In the genomic region with DNA sequence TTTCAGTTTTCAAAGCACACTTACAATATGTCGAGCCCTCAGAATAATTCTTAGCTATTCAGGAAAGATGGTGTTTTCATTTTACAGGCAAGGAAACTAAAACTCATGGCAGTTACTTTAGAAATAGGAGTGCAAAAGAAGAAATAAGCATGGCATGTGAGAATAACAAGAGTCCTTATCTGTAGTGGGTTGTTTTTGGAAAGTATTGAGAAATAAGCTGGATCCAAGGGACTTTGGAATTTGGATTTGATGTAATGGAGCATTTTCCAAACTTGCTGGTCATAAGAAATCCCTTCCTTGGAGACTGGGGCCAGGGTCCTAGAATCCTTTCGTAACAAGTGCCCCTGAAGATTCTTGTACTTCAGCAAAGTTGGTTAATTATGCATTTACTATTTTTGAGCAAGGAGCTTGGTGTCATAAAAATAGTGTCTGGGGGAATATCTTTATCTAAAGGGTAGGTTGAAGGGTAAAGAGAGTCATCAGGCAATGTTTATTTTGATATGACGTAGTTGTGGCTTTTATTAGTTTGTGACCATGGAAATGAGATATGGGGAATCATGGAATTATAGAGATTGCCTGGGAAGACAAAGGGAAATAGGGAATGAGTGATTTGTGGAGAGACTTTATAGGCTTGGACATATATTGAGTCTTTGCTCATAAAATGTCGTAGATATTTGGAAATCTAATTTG, we compare ENCODE assay signal across 11 cellular contexts. TPM values are rescaled to one million over a fixed set of nuclear protein-coding genes. Genes with fewer than 3 reads are reported as not detected.
A peak's percentile ranks its signal among the peaks of the same experiment; 100 is the strongest.
DNase-seq lines count a peak whose midpoint lies in the region; ATAC-seq and TF ChIP-seq lines count a peak whose summit lies in the region.
"Had no signal": no experiment of that assay in that cellular context is flagged by ENCODE, and none has a peak within 500 bp of the region (broad histone marks: within the 10 kb centered on the region; RNA-seq: fewer than 3 reads in every experiment).

No MANE protein-coding gene starts in this region.

- H3K9me3 Mint-ChIP-seq in CD4-positive, CD25-positive, alpha-beta regulatory T cell: peaks cover 0 to 3% (median 0%) of the 10 kb centered on the region in 7 donors
- no peaks in the 10 kb centered on the region for H3K9me3 Mint-ChIP-seq in naive thymus-derived CD8-positive, alpha-beta T cell

- H3K36me3 Mint-ChIP-seq in CD4-positive, CD25-positive, alpha-beta regulatory T cell: no peaks in the 10 kb centered on the region
- no peaks in the 10 kb centered on the region for H3K36me3 Mint-ChIP-seq in naive thymus-derived CD8-positive, alpha-beta T cell

- intact Hi-C loops in breast epithelium (cut with DNase I; ENCODE audit: low total_unique reads): no loop called here

- peak overlapping the region; percentile 74 for H3K4me3 ChIP-seq in CD4-positive, CD25-positive, alpha-beta regulatory T cell (ENCODE audit: low read depth, low read length)
- no peak overlapping the region for H3K4me3 ChIP-seq in breast epithelium

- POLR2A ChIA-PET in naive thymus-derived CD8-positive, alpha-beta T cell (lab: Charles Lee): interaction anchor here (0.7 to 1.0 kb wide), 2 partner anchors 26 to 120 kb away, joined by 3 to 4 read pairs; no protein-coding TSS in a partner anchor

- H3K9me3 ChIP-seq in CD4-positive, CD25-positive, alpha-beta regulatory T cell (ENCODE audit: control insufficient read depth in 2 of 2, low read length in 2 of 2): no peaks in the 10 kb centered on the region
- H3K9me3 ChIP-seq in breast epithelium: no peaks in the 10 kb centered on the region

- peak overlapping the region; percentile 27 to 68 (median 42) for H3K4me3 Mint-ChIP-seq in CD4-positive, CD25-positive, alpha-beta regulatory T cell
- H3K4me3 Mint-ChIP-seq in naive thymus-derived CD8-positive, alpha-beta T cell: peak overlapping the region in 8 of 10 donors; percentile 8 to 64 (median 32)

- H3K4me1 ChIP-seq in CD4-positive, CD25-positive, alpha-beta regulatory T cell (ENCODE audit: control insufficient read depth, insufficient read depth, low read length, poor library complexity, severe bottlenecking): peaks cover 76% of the 10 kb centered on the region
- peaks cover 0 to 6% of the 10 kb centered on the region in 2 donors for H3K4me1 ChIP-seq in breast epithelium

- no peak for TF ChIP-seq CTCF in breast epithelium (IDR thresholded peaks at IDR 0.05)

- H3K27me3 Mint-ChIP-seq in CD4-positive, CD25-positive, alpha-beta regulatory T cell: no peaks in the 10 kb centered on the region
- no peaks in the 10 kb centered on the region for H3K27me3 Mint-ChIP-seq in naive thymus-derived CD8-positive, alpha-beta T cell

- no peak for DNase-seq in CD4-positive, CD25-positive, alpha-beta regulatory T cell
- DNase-seq in LoVo (ENCODE audit: low spot score): peak; percentile 51
- peak; percentile 30 for DNase-seq in dedifferentiated amniotic fluid mesenchymal stem cell (ENCODE audit: extremely low spot score)
- DNase-seq in naive thymus-derived CD8-positive, alpha-beta T cell: no peak
- no peak for DNase-seq in NCI-H1105 (lab: John Stamatoyannopoulos, UW)
- DNase-seq in breast epithelium (ENCODE audit: low spot score in 2 of 2): no peak
- no peak for DNase-seq in SHP77 treated with DMSO at 0.1 percent for 48 hours (lab: John Stamatoyannopoulos, UW)
- no peak for DNase-seq in activated effector memory CD4-positive, alpha-beta T cell treated with Interleukin-2 at 50 U/mL for 16 hours
- DNase-seq: activated naive CD4-positive, alpha-beta T cell; kidney had no signal

- no peak for TF ChIP-seq POLR2A in breast epithelium (IDR thresholded peaks at IDR 0.05)

- peaks cover 48 to 88% (median 68%) of the 10 kb centered on the region in 4 donors for H3K4me1 Mint-ChIP-seq in CD4-positive, CD25-positive, alpha-beta regulatory T cell
- peaks cover 29 to 76% (median 65%) of the 10 kb centered on the region in 4 donors for H3K4me1 Mint-ChIP-seq in naive thymus-derived CD8-positive, alpha-beta T cell

- ATAC-seq in CD4-positive, CD25-positive, alpha-beta regulatory T cell (ENCODE audit: low read depth in 2 of 2): no peak
- no peak for ATAC-seq in naive thymus-derived CD8-positive, alpha-beta T cell

- H3K27me3 ChIP-seq in CD4-positive, CD25-positive, alpha-beta regulatory T cell (ENCODE audit: control insufficient read depth, insufficient read depth, low read length): no peaks in the 10 kb centered on the region
- H3K27me3 ChIP-seq in breast epithelium: no peaks in the 10 kb centered on the region

- H3K27ac ChIP-seq in CD4-positive, CD25-positive, alpha-beta regulatory T cell (ENCODE audit: insufficient read depth, low read length, poor library complexity, severe bottlenecking): peak overlapping the region; percentile 68
- H3K27ac ChIP-seq in breast epithelium: no peak overlapping the region
- H3K27ac ChIP-seq: epithelial cell of prostate had no signal

- no peaks in the 10 kb centered on the region for H3K36me3 ChIP-seq in CD4-positive, CD25-positive, alpha-beta regulatory T cell (ENCODE audit: control insufficient read depth, insufficient read depth, low read length)
- H3K36me3 ChIP-seq in breast epithelium: no peaks in the 10 kb centered on the region

- peak overlapping the region; percentile 26 to 69 (median 38) for H3K27ac Mint-ChIP-seq in CD4-positive, CD25-positive, alpha-beta regulatory T cell
- peak overlapping the region; percentile 2 to 84 (median 52) for H3K27ac Mint-ChIP-seq in naive thymus-derived CD8-positive, alpha-beta T cell

RNA-seq across cellular contexts. Expression of a gene that starts 53.9 kb away (rescaled TPM):
- total RNA-seq in CD4-positive, CD25-positive, alpha-beta regulatory T cell: 360 TPM
- polyA plus RNA-seq in CD4-positive, CD25-positive, alpha-beta regulatory T cell: 10 to 100 TPM; 22.1 to 34.6 (median 28.1) TPM
- total RNA-seq in naive thymus-derived CD8-positive, alpha-beta T cell: 100 to 1,000 TPM; 142 to 158 TPM
- polyA plus RNA-seq in naive thymus-derived CD8-positive, alpha-beta T cell: 10 to 100 TPM; 19.5 to 31.0 (median 26.7) TPM
- total RNA-seq in breast epithelium: 100 to 1,000 TPM; 173 to 192 (median 176) TPM

Comparison
In these comparisons a context has a peak if more than half of its experiments do, and no peak if none do; other contexts are left out.
1. DNase-seq: peak in LoVo (single experiment) and dedifferentiated amniotic fluid mesenchymal stem cell (single experiment); none in CD4-positive, CD25-positive, alpha-beta regulatory T cell (0 of 3), naive thymus-derived CD8-positive, alpha-beta T cell (0 of 10), NCI-H1105 (single experiment), breast epithelium (0 of 2), SHP77 treated with DMSO at 0.1 percent for 48 hours (single experiment) and activated effector memory CD4-positive, alpha-beta T cell treated with Interleukin-2 at 50 U/mL for 16 hours (single experiment).